15 cellular contexts compared by ENCODE assay signal in the genomic region with DNA sequence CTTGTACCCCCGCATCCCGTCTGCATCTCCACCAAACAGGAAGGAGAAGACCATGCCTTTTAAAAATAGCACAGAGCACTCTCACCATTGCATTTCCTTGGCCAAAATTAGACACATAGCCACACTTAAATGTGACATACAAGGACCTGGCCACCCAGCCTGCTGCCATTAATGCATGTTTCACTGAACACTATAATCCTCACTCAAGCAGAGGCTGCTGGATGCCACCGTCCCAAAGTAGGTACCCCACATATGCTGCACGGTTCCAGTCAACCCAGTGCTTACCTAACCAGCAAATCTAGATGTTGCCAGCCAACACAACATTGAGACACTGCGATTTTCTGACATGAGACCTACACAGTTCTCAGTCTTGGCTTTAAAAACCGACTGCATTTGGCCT.
"Had no signal": no experiment of that assay in that cellular context is flagged by ENCODE, and none has a peak within 500 bp of the region (broad histone marks: within the 10 kb centered on the region; RNA-seq: fewer than 3 reads in every experiment).

No MANE protein-coding gene starts in this region.

- H3K27ac ChIP-seq: esophagus squamous epithelium, gastroesophageal sphincter, left lung, lower lobe of right lung, right atrium auricular region, sigmoid colon, skin epidermis had no signal

- ATAC-seq: effector memory CD8-positive, alpha-beta T cell; gastroesophageal sphincter; left lung; lower lobe of right lung; natural killer cell treated with Interleukin-12 subunit alpha and Interleukin-12 subunit beta and Interleukin-15 and Interleukin-18, amount 100 ng/mL, for 72 hours had no signal

- H3K36me3 Mint-ChIP-seq: natural killer cell treated with Interleukin-12 subunit alpha and Interleukin-12 subunit beta and Interleukin-15 and Interleukin-18, amount 100 ng/mL, for 72 hours had no signal

- H3K27me3 Mint-ChIP-seq: memory B cell; natural killer cell treated with Interleukin-12 subunit alpha and Interleukin-12 subunit beta and Interleukin-15 and Interleukin-18, amount 100 ng/mL, for 72 hours had no signal

- H3K4me3 ChIP-seq: esophagus squamous epithelium, gastroesophageal sphincter, left lung, lower lobe of right lung, right atrium auricular region, sigmoid colon, skin epidermis had no signal

- H3K4me1 ChIP-seq: gastroesophageal sphincter, lower lobe of right lung, right atrium auricular region, sigmoid colon had no signal

- H3K9me3 ChIP-seq: esophagus squamous epithelium, gastroesophageal sphincter, left lung, lower lobe of right lung, right atrium auricular region, sigmoid colon had no signal

- H3K27me3 ChIP-seq: esophagus squamous epithelium, gastroesophageal sphincter, left lung, right atrium auricular region, sigmoid colon had no signal

- DNase-seq: effector memory CD8-positive, alpha-beta T cell; esophagus squamous epithelium; glutamatergic neuron; islet precursor cell; left lung; lower lobe of right lung; midbrain; sigmoid colon; stimulated activated CD4-positive, alpha-beta T cell treated with anti-CD3 and anti-CD28 coated beads, Interleukin-12 subunit alpha, Interleukin-12 subunit beta, amount 100 ng/mL, for 4 hours; stimulated activated naive CD4-positive, alpha-beta T cell treated with Interleukin-2 at 50 U/mL for 16 hours had no signal

- H3K9me3 Mint-ChIP-seq: effector memory CD8-positive, alpha-beta T cell; natural killer cell treated with Interleukin-12 subunit alpha and Interleukin-12 subunit beta and Interleukin-15 and Interleukin-18, amount 100 ng/mL, for 72 hours had no signal

- H3K27ac Mint-ChIP-seq: memory B cell; natural killer cell treated with Interleukin-12 subunit alpha and Interleukin-12 subunit beta and Interleukin-15 and Interleukin-18, amount 100 ng/mL, for 72 hours had no signal

- H3K4me3 Mint-ChIP-seq: effector memory CD8-positive, alpha-beta T cell; memory B cell; natural killer cell treated with Interleukin-12 subunit alpha and Interleukin-12 subunit beta and Interleukin-15 and Interleukin-18, amount 100 ng/mL, for 72 hours had no signal

- H3K36me3 ChIP-seq: esophagus squamous epithelium, gastroesophageal sphincter, left lung, lower lobe of right lung, right atrium auricular region, sigmoid colon had no signal
